26 cellular contexts compared by ENCODE assay signal in the genomic region with DNA sequence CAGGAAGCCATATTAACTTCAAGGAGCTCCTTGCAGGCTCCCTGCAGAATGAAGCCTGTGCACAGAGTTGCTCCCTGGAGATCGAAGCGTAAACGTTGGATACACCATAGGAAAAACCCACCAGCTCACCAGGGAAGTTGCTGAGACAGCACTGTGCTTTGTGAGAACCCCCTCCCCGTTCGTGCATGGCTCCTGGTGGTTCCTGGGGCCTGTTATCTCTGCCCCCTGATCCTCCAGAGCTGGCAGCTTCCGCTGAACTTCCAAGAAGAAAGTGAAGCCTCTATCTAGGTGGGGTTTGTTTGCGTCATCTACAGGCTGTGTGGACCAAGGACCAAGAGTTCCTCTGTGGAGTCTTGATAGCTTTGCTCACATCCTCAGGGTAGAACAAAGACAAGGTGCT. TPM values are rescaled to one million over a fixed set of nuclear protein-coding genes. Genes with fewer than 3 reads are reported as not detected.
DNase-seq lines count a peak whose midpoint lies in the region; ATAC-seq, FAIRE-seq and TF ChIP-seq lines count a peak whose summit lies in the region.
"Had no signal": no experiment of that assay in that cellular context is flagged by ENCODE, and none has a peak within 500 bp of the region (broad histone marks: within the 10 kb centered on the region; RNA-seq: fewer than 3 reads in every experiment).

No MANE protein-coding gene starts in this region.

- BruUV-seq in mammary epithelial cell (replicated peaks; lab: Mats Ljungman, UMichigan) (no TSS peak), MCF 10A (replicated peaks; lab: Mats Ljungman, UMichigan) (no TSS peak)

- TF ChIP-seq CTCF in mammary epithelial cell (conservative IDR thresholded peaks at IDR 0.05 in 1 of 2, IDR thresholded peaks at IDR 0.05 in 1 of 2; ENCODE audit: extremely low read depth in 1 of 2, insufficient read depth in 1 of 2, low read depth in 1 of 2, low read length in 2 of 2): no peak
- no peak for TF ChIP-seq CTCF in MCF 10A (IDR thresholded peaks at IDR 0.05; ENCODE audit: unreplicated experiment)
- no peak for TF ChIP-seq CTCF in OCI-LY3 (IDR thresholded peaks at IDR 0.05; ENCODE audit: low read depth, low read length)
- TF ChIP-seq CTCF in astrocyte (IDR thresholded peaks at IDR 0.05; ENCODE audit: insufficient read depth, low read depth, low read length): no peak
- TF ChIP-seq CTCF in spleen (IDR thresholded peaks at IDR 0.05 in 8 of 11, conservative IDR thresholded peaks at IDR 0.05 in 3 of 11): no peak
- TF ChIP-seq CTCF in ascending aorta (IDR thresholded peaks at IDR 0.05): no peak

- intact Hi-C loops in mammary epithelial cell (cut with micrococcal nuclease) (no loop called here), MCF 10A (cut with micrococcal nuclease) (no loop called here), spleen (cut with DNase I; ENCODE audit: low total_unique reads) (no loop called here), ascending aorta (cut with DNase I) (loop anchor here (10.0 kb wide), 2 partner anchors 188 to 768 kb away; partner anchors contain the start of genes EML1 and WDR25)

- POLR2A ChIA-PET in MCF 10A (lab: Yijun Ruan, JAX): interaction anchor here (0.7 to 3.4 kb wide), 3 partner anchors 8 to 1833 kb away, joined by 3 to 32 read pairs (median 5); partner anchors contain the start of genes CCNK and SETD3

- in situ Hi-C loops in mammary epithelial cell (cut with MboI; ENCODE audit: low sequenced_read_pairs in 2 of 2): no loop called here

- H3K27ac ChIP-seq in mammary epithelial cell (ENCODE audit: insufficient read depth, low read depth, low read length) (no peak overlapping the region), OCI-LY3 (ENCODE audit: low read length) (no peak overlapping the region), astrocyte (ENCODE audit: low read depth, low read length) (no peak overlapping the region), spleen (no peak overlapping the region), ascending aorta (no peak overlapping the region)
- H3K27ac ChIP-seq: foreskin keratinocyte had no signal

- 100% methylated on average over 6 of the region's 7 CpGs for WGBS in mammary epithelial cell (ENCODE audit: low coverage, missing lambda C conversion rate)
- 78 to 94% (median 88%) methylated on average over 6 to 7 of the region's 7 CpGs for WGBS in spleen, 5 donors

- CTCF ChIA-PET in mammary epithelial cell (lab: Charles Lee; ENCODE audit: low non-redundant PET) (no interaction called here), MCF 10A (lab: Yijun Ruan, JAX) (interaction anchor here (0.8 to 1.5 kb wide), 6 partner anchors 22 to 148 kb away, joined by 3 to 7 read pairs (median 4); no protein-coding TSS in a partner anchor)

- dilution Hi-C loops in mammary epithelial cell (cut with HindIII; ENCODE audit: low sequenced_read_pairs): no loop called here

- no peak overlapping the region for H3K27ac Mint-ChIP-seq in MCF 10A (ENCODE audit: low read depth, unreplicated experiment)
- no peak overlapping the region for H3K27ac Mint-ChIP-seq in astrocyte (ENCODE audit: unreplicated experiment)
- H3K27ac Mint-ChIP-seq: dendritic cell treated with granulocyte-macrophage colony-stimulating factor and Interleukin-4, amounts not matched to agents 40 ng/mL and 50 ng/mL, for 4 days had no signal

- H3K4me3 ChIP-seq in mammary epithelial cell (replicated peaks in 1 of 3; ENCODE audit: insufficient read depth in 1 of 3, low read depth in 2 of 3, low read length in 3 of 3) (no peak overlapping the region), OCI-LY3 (ENCODE audit: low read length) (peak overlapping the region; percentile 95; the same call in 1 of the 2 replicates), astrocyte (ENCODE audit: insufficient read depth, low read depth, low read length) (no peak overlapping the region), spleen (no peak overlapping the region), ascending aorta (no peak overlapping the region)

- H3K79me2 ChIP-seq in mammary epithelial cell (ENCODE audit: insufficient read depth, low read length) (peaks cover 24% of the 10 kb centered on the region), OCI-LY3 (ENCODE audit: low read length) (no peaks in the 10 kb centered on the region), astrocyte (ENCODE audit: insufficient read depth, low read length) (peaks cover 24% of the 10 kb centered on the region)

- no peaks in the 10 kb centered on the region for H3K36me3 Mint-ChIP-seq in MCF 10A (ENCODE audit: insufficient read depth, unreplicated experiment)
- H3K36me3 Mint-ChIP-seq in astrocyte (ENCODE audit: low read depth, unreplicated experiment): no peaks in the 10 kb centered on the region
- H3K36me3 Mint-ChIP-seq: natural killer cell treated with Interleukin-12 subunit alpha and Interleukin-12 subunit beta and Interleukin-15 and Interleukin-18, amount 100 ng/mL, for 72 hours had no signal

- no peak overlapping the region for H2AFZ ChIP-seq in mammary epithelial cell (ENCODE audit: low read depth, low read length)
- H2AFZ ChIP-seq in OCI-LY3 (ENCODE audit: low read depth, low read length): no peak overlapping the region
- no peak overlapping the region for H2AFZ ChIP-seq in astrocyte (ENCODE audit: low read depth, low read length)

- H3K27me3 ChIP-seq in mammary epithelial cell (ENCODE audit: insufficient read depth, low read length): no peaks in the 10 kb centered on the region
- no peaks in the 10 kb centered on the region for H3K27me3 ChIP-seq in OCI-LY3 (ENCODE audit: low read depth, low read length)
- H3K27me3 ChIP-seq in astrocyte (ENCODE audit: insufficient read depth, low read length): no peaks in the 10 kb centered on the region
- H3K27me3 ChIP-seq in spleen (replicated peaks in 1 of 7): peaks cover 0 to 42% (median 0%) of the 10 kb centered on the region in 7 donors
- H3K27me3 ChIP-seq in ascending aorta: no peaks in the 10 kb centered on the region
- H3K27me3 ChIP-seq: foreskin keratinocyte had no signal

- DNase-seq in mammary epithelial cell: no peak
- DNase-seq in MCF 10A (ENCODE audit: unreplicated experiment): no peak
- no peak for DNase-seq in astrocyte (ENCODE audit: low read depth)
- DNase-seq in effector CD4-positive, alpha-beta T cell: no peak
- no peak for DNase-seq in spleen
- no peak for DNase-seq in ascending aorta (ENCODE audit: low spot score in 2 of 2)
- DNase-seq: ACHN; activated CD4-positive, CD25-positive, alpha-beta regulatory T cell; activated CD8-positive, alpha-beta T cell treated with anti-CD3 and anti-CD28 coated beads, Interleukin-2, amount 10 ng/mL, durations not matched to agents 7 days and 5 days; activated naive CD8-positive, alpha-beta T cell treated with anti-CD3 and anti-CD28 coated beads, Interleukin-2, amount 50 U/mL, for 24 hours; activated T-cell treated with anti-CD3 and anti-CD28 coated beads, Interleukin-2, amount 50 U/mL, for 48 hours; CD4-positive, alpha-beta T cell; DMS79 treated with DMSO at 0.1 percent for 48 hours; foreskin keratinocyte; HFFc6; kidney glomerular epithelial cell; NCI-H1048; NCI-H2029; NCI-H446; stimulated activated CD8-positive, alpha-beta memory T cell treated with anti-CD3 and anti-CD28 coated beads, Interleukin-4, amount 100 ng/mL, for 48 hours had no signal

- ATAC-seq in HG03565 (IDR thresholded peaks at IDR 0.05; ENCODE audit: unreplicated experiment): no peak
- ATAC-seq: activated CD8-positive, alpha-beta T cell treated with anti-CD3 and anti-CD28 coated beads, Interleukin-2, amount 10 ng/mL, durations not matched to agents 7 days and 5 days; activated naive CD8-positive, alpha-beta T cell treated with anti-CD3 and anti-CD28 coated beads, Interleukin-2, amount 50 U/mL, for 24 hours; foreskin keratinocyte; natural killer cell treated with Interleukin-12 subunit alpha and Interleukin-12 subunit beta and Interleukin-15 and Interleukin-18, amount 100 ng/mL, for 72 hours had no signal

- no peaks in the 10 kb centered on the region for H3K9me3 ChIP-seq in mammary epithelial cell (replicated peaks; ENCODE audit: insufficient read depth, low read length)
- H3K9me3 ChIP-seq in OCI-LY3 (ENCODE audit: insufficient read depth, low read length): no peaks in the 10 kb centered on the region
- no peaks in the 10 kb centered on the region for H3K9me3 ChIP-seq in astrocyte (ENCODE audit: insufficient read depth, low read depth, low read length)
- no peaks in the 10 kb centered on the region for H3K9me3 ChIP-seq in spleen
- H3K9me3 ChIP-seq in ascending aorta: no peaks in the 10 kb centered on the region

- H4K20me1 ChIP-seq in mammary epithelial cell (ENCODE audit: insufficient read depth, low read length): no peaks in the 10 kb centered on the region
- H4K20me1 ChIP-seq in OCI-LY3 (ENCODE audit: insufficient read depth, low read length): no peaks in the 10 kb centered on the region
- peaks cover 17% of the 10 kb centered on the region for H4K20me1 ChIP-seq in astrocyte (ENCODE audit: insufficient read depth, low read length)

- H3K9me3 Mint-ChIP-seq in MCF 10A (ENCODE audit: unreplicated experiment) (no peaks in the 10 kb centered on the region), astrocyte (ENCODE audit: unreplicated experiment) (no peaks in the 10 kb centered on the region)
- H3K9me3 Mint-ChIP-seq: activated naive CD8-positive, alpha-beta T cell treated with anti-CD3 and anti-CD28 coated beads, Interleukin-2, amount 50 U/mL, for 24 hours; CD4-positive, alpha-beta T cell; dendritic cell treated with granulocyte-macrophage colony-stimulating factor and Interleukin-4, amounts not matched to agents 40 ng/mL and 50 ng/mL, for 4 days; HFFc6; natural killer cell treated with Interleukin-12 subunit alpha and Interleukin-12 subunit beta and Interleukin-15 and Interleukin-18, amount 100 ng/mL, for 72 hours; T-helper 1 cell treated with Interleukin-12 subunit alpha and Interleukin-12 subunit beta and Interleukin-4 antibody, amounts not matched to agents 30 μg/mL and 1 μg/mL, for 36 hours had no signal

- H3K27me3 Mint-ChIP-seq in MCF 10A (ENCODE audit: insufficient read depth, unreplicated experiment) (no peaks in the 10 kb centered on the region), astrocyte (ENCODE audit: low read depth, unreplicated experiment) (peaks cover 35% of the 10 kb centered on the region)
- H3K27me3 Mint-ChIP-seq: CD4-positive, alpha-beta T cell had no signal

- H3K4me1 Mint-ChIP-seq in MCF 10A (ENCODE audit: insufficient read depth, unreplicated experiment) (peaks cover 9% of the 10 kb centered on the region), astrocyte (ENCODE audit: low read depth, unreplicated experiment) (peaks cover 12% of the 10 kb centered on the region)

- no peak for FAIRE-seq in astrocyte (lab: Jason Lieb, UNC)
- FAIRE-seq: urothelium cell line had no signal

- H3K4me3 Mint-ChIP-seq in MCF 10A (ENCODE audit: unreplicated experiment) (no peak overlapping the region), astrocyte (ENCODE audit: unreplicated experiment) (no peak overlapping the region)
- H3K4me3 Mint-ChIP-seq: dendritic cell treated with granulocyte-macrophage colony-stimulating factor and Interleukin-4, amounts not matched to agents 40 ng/mL and 50 ng/mL, for 4 days had no signal

- H3K4me2 ChIP-seq in mammary epithelial cell (ENCODE audit: insufficient read depth, low read depth, low read length) (peak overlapping the region; percentile 92), OCI-LY3 (ENCODE audit: low read length) (peak overlapping the region; percentile 90), astrocyte (ENCODE audit: low read length) (no peak overlapping the region)

- TF ChIP-seq POLR2A in spleen (IDR thresholded peaks at IDR 0.05): no peak

- H3K36me3 ChIP-seq in mammary epithelial cell (ENCODE audit: insufficient read depth, low read length) (no peaks in the 10 kb centered on the region), OCI-LY3 (replicated peaks; ENCODE audit: low read depth, low read length) (no peaks in the 10 kb centered on the region), astrocyte (ENCODE audit: insufficient read depth, low read length) (no peaks in the 10 kb centered on the region), spleen (no peaks in the 10 kb centered on the region), ascending aorta (no peaks in the 10 kb centered on the region)

- H3K4me1 ChIP-seq in mammary epithelial cell (ENCODE audit: insufficient read depth, low read length) (peaks cover 31% of the 10 kb centered on the region), OCI-LY3 (ENCODE audit: low read length) (peaks cover 13% of the 10 kb centered on the region), astrocyte (ENCODE audit: insufficient read depth, low read length) (peaks cover 24% of the 10 kb centered on the region), spleen (peaks cover 12 to 44% (median 36%) of the 10 kb centered on the region in 6 donors), ascending aorta (peaks cover 4 to 8% of the 10 kb centered on the region in 2 donors)

- H3K9ac ChIP-seq in mammary epithelial cell (ENCODE audit: insufficient read depth, low read length): no peak overlapping the region
- H3K9ac ChIP-seq in OCI-LY3 (ENCODE audit: low read length): no peak overlapping the region
- H3K9ac ChIP-seq in astrocyte (ENCODE audit: low read length): peak overlapping the region; percentile 80

RNA-seq across cellular contexts. Expression of gene CCDC85C, which starts 2.4 kb away (rescaled TPM):
- total RNA-seq in mammary epithelial cell (10 to 100 TPM in 1 of 2 donors, 1 to 10 TPM in 1; 8.3 to 32.6 TPM), MCF 10A (2022) (19.1 and 29.9 TPM in 2 replicates), astrocyte (8.4 and 16.6 TPM in 2 replicates), spleen (10 to 100 TPM in 4 of 7 donors, 1 to 10 TPM in 3; 6.0 to 12.4 (median 11.3) TPM), ascending aorta (0.64 TPM)
- polyA plus RNA-seq in mammary epithelial cell (15.1 TPM), spleen (1 to 10 TPM; 1.6 to 6.5 (median 1.9) TPM)
- 13.6 TPM for polyA minus RNA-seq in mammary epithelial cell

RNA-seq across cellular contexts. Expression of gene HHIPL1, which starts 38.6 kb away (rescaled TPM):
- under 1 TPM; 0.38 to 0.83 TPM for total RNA-seq in mammary epithelial cell
- polyA plus RNA-seq in mammary epithelial cell: 0.06 TPM
- not detected for polyA minus RNA-seq in mammary epithelial cell
- 0.10 TPM in 1 of 2 replicates, not detected in the other for total RNA-seq in MCF 10A (2022)
- 0.86 and 1.1 TPM in 2 replicates for total RNA-seq in astrocyte
- total RNA-seq in spleen: 1 to 10 TPM; 1.8 to 4.2 (median 2.8) TPM
- under 1 TPM; 0.43 to 0.67 (median 0.64) TPM for polyA plus RNA-seq in spleen
- total RNA-seq in ascending aorta: 11.9 TPM
- total RNA-seq: activated CD8-positive, alpha-beta T cell treated with anti-CD3 and anti-CD28 coated beads, Interleukin-2, amount 10 ng/mL, durations not matched to agents 7 days and 5 days; CD4-positive, alpha-beta T cell; natural killer cell treated with Interleukin-12 subunit alpha and Interleukin-12 subunit beta and Interleukin-15 and Interleukin-18, amount 100 ng/mL, for 72 hours had no signal
